In the genomic region with DNA sequence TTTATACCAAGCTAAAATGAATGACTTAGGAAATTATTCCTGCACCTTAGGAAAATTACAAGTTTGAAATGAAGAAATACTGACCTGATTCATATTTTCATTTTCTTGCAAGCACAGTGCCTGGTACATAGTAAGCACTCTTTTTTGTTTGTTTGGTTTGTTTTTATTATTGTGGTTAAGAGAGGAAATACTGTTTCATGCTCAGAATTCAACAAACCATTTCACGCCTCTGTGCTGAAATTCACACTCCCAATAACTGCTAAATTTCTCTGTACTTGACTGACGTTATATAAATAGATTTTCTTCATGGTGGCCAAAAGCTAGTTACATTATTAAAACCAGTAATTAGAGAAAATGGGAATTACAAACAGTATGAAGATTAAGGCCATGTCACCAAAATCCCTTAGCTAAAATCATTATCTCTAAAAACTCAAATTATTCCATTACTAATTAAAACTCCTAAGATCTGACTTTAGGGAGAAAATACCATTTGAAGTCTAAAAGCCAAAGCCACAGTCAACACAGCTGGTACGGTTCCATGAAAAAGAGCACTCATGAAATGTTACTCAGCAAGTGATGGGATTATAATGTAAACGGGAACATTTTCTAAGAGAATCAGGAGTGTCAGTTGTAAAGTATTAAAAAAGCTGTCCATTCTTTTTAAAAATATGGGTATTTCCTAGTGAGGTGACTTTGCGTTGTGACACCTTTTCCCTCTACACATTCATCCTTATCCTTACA, we compare ENCODE assay signal across 17 cellular contexts.
DNase-seq lines count a peak whose midpoint lies in the region; ATAC-seq and TF ChIP-seq lines count a peak whose summit lies in the region.
"Had no signal": no experiment of that assay in that cellular context is flagged by ENCODE, and none has a peak within 500 bp of the region (broad histone marks: within the 10 kb centered on the region; RNA-seq: fewer than 3 reads in every experiment).

No MANE protein-coding gene starts in this region.

- no peaks in the 10 kb centered on the region for H3K4me1 ChIP-seq in ovary (ENCODE audit: insufficient read depth)
- H3K4me1 ChIP-seq: psoas muscle had no signal

- no peaks in the 10 kb centered on the region for H3K9me3 ChIP-seq in ovary
- H3K9me3 ChIP-seq: psoas muscle had no signal

- peak; percentile 51 for DNase-seq in iris pigment epithelial cell (ENCODE audit: low read depth)
- no peak for DNase-seq in ovary
- no peak for DNase-seq in HCEC 1CT
- DNase-seq in activated CD4-positive, alpha-beta T cell treated with anti-CD3 and anti-CD28 coated beads, Interleukin-2, amount 50 U/mL, for 1 hour = no peak
- no peak for DNase-seq in NCI-H2227 treated with DMSO at 0.1 percent for 48 hours (lab: John Stamatoyannopoulos, UW)
- DNase-seq: activated CD4-positive, alpha-beta T cell treated with anti-CD3 and anti-CD28 coated beads, Interleukin-2, amount 10 ng/mL, durations not matched to agents 7 days and 5 days; activated effector memory CD4-positive, alpha-beta T cell treated with anti-CD3 and anti-CD28 coated beads, Interleukin-2, amount 50 U/mL, for 16 hours; central memory CD4-positive, alpha-beta T cell; COR-L47; NCI-H2029 treated with DMSO at 0.1 percent for 48 hours; psoas muscle; stimulated activated CD4-positive, alpha-beta T cell treated with anti-CD3 and anti-CD28 coated beads, Interleukin-4, amount 100 ng/mL, for 24 hours; T-helper 17 cell had no signal

- no peaks in the 10 kb centered on the region for H3K36me3 ChIP-seq in ovary

- intact Hi-C loops in ovary (cut with DNase I) = no loop called here

- WGBS in ovary, 3 donors = 87 to 95% (median 88%) methylated on average over 5 of the region's 5 CpGs

- ATAC-seq in GM18868 (IDR thresholded peaks at IDR 0.05; ENCODE audit: unreplicated experiment) = peak; percentile 28
- ATAC-seq in GM21576 (IDR thresholded peaks at IDR 0.05; ENCODE audit: unreplicated experiment) = peak; percentile 56
- peak; percentile 41 for ATAC-seq in HG03354 (IDR thresholded peaks at IDR 0.05; ENCODE audit: poor library complexity, severe bottlenecking, unreplicated experiment)
- ATAC-seq: esophagus mucosa, psoas muscle had no signal

- H3K27ac ChIP-seq in ovary = no peak overlapping the region
- H3K27ac ChIP-seq: psoas muscle had no signal

- TF ChIP-seq POLR2A in ovary (IDR thresholded peaks at IDR 0.05) = no peak

- TF ChIP-seq EP300 in ovary (IDR thresholded peaks at IDR 0.05) = no peak

- H3K4me3 ChIP-seq in ovary = no peak overlapping the region
- H3K4me3 ChIP-seq: psoas muscle had no signal

- TF ChIP-seq CTCF in ovary (IDR thresholded peaks at IDR 0.05) = no peak

- H3K27me3 ChIP-seq in ovary = no peaks in the 10 kb centered on the region
